24 cellular contexts compared by ENCODE assay signal in genomic region chr5:168859471-168859870, GRCh38.
"Had no signal": no experiment of that assay in that cellular context is flagged by ENCODE, and none has a peak within 500 bp of the region (broad histone marks: within the 10 kb centered on the region; RNA-seq: fewer than 3 reads in every experiment).

No MANE protein-coding gene starts in this region.

- H3K9me3 ChIP-seq: stomach, suprapubic skin, testis, thoracic aorta, thyroid gland, tibial artery, tibial nerve, transverse colon, upper lobe of left lung, upper lobe of right lung, uterus, vagina had no signal

- H3K27me3 ChIP-seq: stomach, testis, thyroid gland, tibial artery, tibial nerve, transverse colon, upper lobe of left lung, uterus, vagina had no signal

- H3K36me3 ChIP-seq: stomach, suprapubic skin, thoracic aorta, thyroid gland, tibial artery, tibial nerve, transverse colon, upper lobe of left lung, upper lobe of right lung, uterus, vagina had no signal

- DNase-seq: stimulated activated CD4-positive, alpha-beta T cell treated with anti-CD3 and anti-CD28 coated beads, Interleukin-2, amount 100 ng/mL, for 48 hours; stimulated activated CD4-positive, alpha-beta T cell treated with anti-CD3 and anti-CD28 coated beads, Interleukin-4, amount 100 ng/mL, for 1 hour; stimulated activated CD4-positive, alpha-beta T cell treated with anti-CD3 and anti-CD28 coated beads, Interleukin-4, amount 100 ng/mL, for 24 hours; stimulated activated CD4-positive, alpha-beta T cell treated with anti-CD3 and anti-CD28 coated beads, Interleukin-4, amount 100 ng/mL, for 4 hours; stimulated activated CD8-positive, alpha-beta memory T cell treated with anti-CD3 and anti-CD28 coated beads, Interleukin-4, amount 100 ng/mL, for 48 hours; stimulated activated naive B cell treated with anti-CD40 and anti-IgM and Interleukin-4, amounts not matched to agents 10 μg/mL and 1 μg/mL and 100 μg/mL, for 72 hours; stimulated activated naive CD4-positive, alpha-beta T cell; stimulated activated naive CD4-positive, alpha-beta T cell treated with Interleukin-2 at 50 U/mL for 16 hours; stimulated activated naive CD8-positive, alpha-beta T cell treated with anti-CD3 and anti-CD28 coated beads, Interleukin-15, amount 100 ng/mL, for 72 hours; stimulated activated naive CD8-positive, alpha-beta T cell treated with anti-CD3 and anti-CD28 coated beads, Interleukin-15, Interleukin-2, amounts not matched to agents 100 U/mL and 50 U/mL, for 24 hours; stomach; substantia nigra; testis; thyroid gland; tibial artery; transverse colon; trophoblast cell; upper lobe of left lung; upper lobe of right lung; uterus had no signal

- H3K4me3 ChIP-seq: stomach, suprapubic skin, testis, thoracic aorta, thyroid gland, tibial artery, tibial nerve, transverse colon, upper lobe of left lung, upper lobe of right lung, uterus, vagina had no signal

- H3K27ac ChIP-seq: stomach, suprapubic skin, testis, thoracic aorta, thyroid gland, tibial artery, tibial nerve, transverse colon, upper lobe of left lung, upper lobe of right lung, uterus, vagina had no signal
